Comparison of ENCODE assay signal across 13 cellular contexts in the genomic region with DNA sequence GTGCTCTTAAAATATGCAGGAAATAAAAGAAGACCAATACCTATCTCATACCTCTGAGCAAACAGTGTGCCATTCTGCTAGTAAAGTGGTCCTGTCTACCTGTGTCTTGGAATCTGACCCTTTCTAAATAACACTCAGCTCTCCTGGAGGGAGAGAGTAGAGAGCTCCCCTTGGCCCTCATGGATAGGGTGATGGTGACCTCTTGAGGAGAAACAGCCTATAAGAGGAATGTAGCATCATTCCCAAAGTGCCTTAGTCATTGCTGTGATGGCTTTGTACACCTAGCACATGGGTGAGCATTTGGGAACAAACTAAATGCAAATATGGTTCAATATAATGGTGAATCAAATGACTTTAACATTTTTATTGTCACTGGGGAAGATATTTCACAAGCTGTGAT. TPM values are rescaled to one million over a fixed set of nuclear protein-coding genes. Genes with fewer than 3 reads are reported as not detected.
A peak's percentile ranks its signal among the peaks of the same experiment; 100 is the strongest.
DNase-seq lines count a peak whose midpoint lies in the region; ATAC-seq and TF ChIP-seq lines count a peak whose summit lies in the region.
"Had no signal": no experiment of that assay in that cellular context is flagged by ENCODE, and none has a peak within 500 bp of the region (broad histone marks: within the 10 kb centered on the region; RNA-seq: fewer than 3 reads in every experiment).

No MANE protein-coding gene starts in this region.

- no peaks in the 10 kb centered on the region for H3K36me3 Mint-ChIP-seq in activated CD8-positive, alpha-beta T cell treated with anti-CD3 and anti-CD28 coated beads for 36 hours (ENCODE audit: low read depth)
- H3K36me3 Mint-ChIP-seq: CD14-positive monocyte had no signal

- no peaks in the 10 kb centered on the region for H3K4me1 Mint-ChIP-seq in activated CD8-positive, alpha-beta T cell treated with anti-CD3 and anti-CD28 coated beads for 36 hours (ENCODE audit: low read depth)
- H3K4me1 Mint-ChIP-seq: activated naive CD8-positive, alpha-beta T cell treated with anti-CD3 and anti-CD28 coated beads, Interleukin-2, amount 50 U/mL, for 24 hours; CD14-positive monocyte had no signal

- BruUV-seq in A673 (replicated peaks; lab: Mats Ljungman, UMichigan) (no TSS peak), PC-9 (replicated peaks; lab: Mats Ljungman, UMichigan) (no TSS peak)

- H2AFZ ChIP-seq in PC-9: no peak overlapping the region

- DNase-seq in A673 (ENCODE audit: low spot score): peak; percentile 1
- peak; percentile 19 for DNase-seq in EL
- no peak for DNase-seq in PC-9
- peak; percentile 26 for DNase-seq in hepatic stellate cell (ENCODE audit: low spot score)
- no peak for DNase-seq in activated CD8-positive, alpha-beta T cell treated with anti-CD3 and anti-CD28 coated beads for 36 hours
- DNase-seq in NCI-H187 treated with DMSO at 0.1 percent for 48 hours (lab: John Stamatoyannopoulos, UW): no peak
- no peak for DNase-seq in KG1 (lab: John Stamatoyannopoulos, UW)
- DNase-seq: activated naive CD8-positive, alpha-beta T cell treated with anti-CD3 and anti-CD28 coated beads, Interleukin-2, amount 50 U/mL, for 24 hours; retina; stimulated activated CD4-positive, alpha-beta T cell treated with anti-CD3 and anti-CD28 coated beads, Interleukin-4, amount 100 ng/mL, for 1 hour; stimulated activated naive CD8-positive, alpha-beta T cell treated with anti-CD3 and anti-CD28 coated beads, Interleukin-15, Interleukin-2, amounts not matched to agents 100 U/mL and 50 U/mL, for 24 hours had no signal

- H3K9me2 ChIP-seq in PC-9 (ENCODE audit: insufficient read depth): no peaks in the 10 kb centered on the region

- intact Hi-C loops in A673 (cut with micrococcal nuclease; ENCODE audit: unreplicated experiment) (loop anchor here (5.0 kb wide), 1 partner anchor 155 kb away; a partner anchor contains a TSS), PC-9 (cut with micrococcal nuclease; ENCODE audit: unreplicated experiment) (no loop called here)
- intact Hi-C loops in activated CD8-positive, alpha-beta T cell treated with anti-CD3 and anti-CD28 coated beads for 36 hours (cut with micrococcal nuclease): no loop called here

- no peak overlapping the region for H3K4me3 Mint-ChIP-seq in activated CD8-positive, alpha-beta T cell treated with anti-CD3 and anti-CD28 coated beads for 36 hours
- H3K4me3 Mint-ChIP-seq: activated naive CD8-positive, alpha-beta T cell treated with anti-CD3 and anti-CD28 coated beads, Interleukin-2, amount 50 U/mL, for 24 hours; CD14-positive monocyte had no signal

- TF ChIP-seq CTCF in A673 (conservative IDR thresholded peaks at IDR 0.05; ENCODE audit: low read depth, low read length): 0 out of 2 replicates have a peak, but pooled peaks have one; percentile 20
- TF ChIP-seq CTCF in PC-9 (conservative IDR thresholded peaks at IDR 0.05): 0 out of 2 replicates have a peak, but pooled peaks have one; percentile 14
- TF ChIP-seq CTCF in activated CD8-positive, alpha-beta T cell treated with anti-CD3 and anti-CD28 coated beads for 36 hours (IDR thresholded peaks at IDR 0.05): no peak

- no peaks in the 10 kb centered on the region for H3K9me3 ChIP-seq in A673 (ENCODE audit: low read depth, low read length, poor library complexity, severe bottlenecking)
- H3K9me3 ChIP-seq in PC-9 (ENCODE audit: insufficient read depth, low read depth): no peaks in the 10 kb centered on the region

- H3K27ac ChIP-seq in A673 (ENCODE audit: low read depth, low read length, poor library complexity, severe bottlenecking) (no peak overlapping the region), PC-9 (no peak overlapping the region)

- no peaks in the 10 kb centered on the region for H4K20me1 ChIP-seq in PC-9 (ENCODE audit: insufficient read depth)

- H3F3A ChIP-seq in PC-9 (ENCODE audit: insufficient read depth, low read depth): no peaks in the 10 kb centered on the region

- H3K4me1 ChIP-seq in A673 (ENCODE audit: insufficient read depth, low read length, poor library complexity, severe bottlenecking) (no peaks in the 10 kb centered on the region), PC-9 (replicated peaks; ENCODE audit: insufficient read depth) (no peaks in the 10 kb centered on the region)

- no peaks in the 10 kb centered on the region for H3K9me3 Mint-ChIP-seq in activated CD8-positive, alpha-beta T cell treated with anti-CD3 and anti-CD28 coated beads for 36 hours
- H3K9me3 Mint-ChIP-seq: activated naive CD8-positive, alpha-beta T cell treated with anti-CD3 and anti-CD28 coated beads, Interleukin-2, amount 50 U/mL, for 24 hours had no signal

- no peaks in the 10 kb centered on the region for H3K27me3 Mint-ChIP-seq in activated CD8-positive, alpha-beta T cell treated with anti-CD3 and anti-CD28 coated beads for 36 hours
- H3K27me3 Mint-ChIP-seq: activated naive CD8-positive, alpha-beta T cell treated with anti-CD3 and anti-CD28 coated beads, Interleukin-2, amount 50 U/mL, for 24 hours had no signal

- CTCF ChIA-PET in A673 (lab: Charles Lee) (no interaction called here), PC-9 (lab: Charles Lee) (no interaction called here)
- CTCF ChIA-PET in activated CD8-positive, alpha-beta T cell treated with anti-CD3 and anti-CD28 coated beads for 36 hours (lab: Charles Lee): no interaction called here

- H3K27me3 ChIP-seq in A673 (replicated peaks; ENCODE audit: insufficient read depth, low read depth, low read length, poor library complexity) (no peaks in the 10 kb centered on the region), PC-9 (ENCODE audit: insufficient read depth, low read depth) (no peaks in the 10 kb centered on the region)

- H3K36me3 ChIP-seq in A673 (ENCODE audit: insufficient read depth, low read length, poor library complexity, severe bottlenecking) (no peaks in the 10 kb centered on the region), PC-9 (ENCODE audit: low read depth) (no peaks in the 10 kb centered on the region)

- POLR2A ChIA-PET in A673 (lab: Charles Lee; ENCODE audit: low non-redundant PET) (no interaction called here), PC-9 (lab: Charles Lee; ENCODE audit: unreplicated experiment) (no interaction called here)
- POLR2A ChIA-PET in activated CD8-positive, alpha-beta T cell treated with anti-CD3 and anti-CD28 coated beads for 36 hours (lab: Charles Lee): no interaction called here

- no peak overlapping the region for H3K4me2 ChIP-seq in PC-9

- no peak overlapping the region for H3K27ac Mint-ChIP-seq in activated CD8-positive, alpha-beta T cell treated with anti-CD3 and anti-CD28 coated beads for 36 hours
- H3K27ac Mint-ChIP-seq: activated naive CD8-positive, alpha-beta T cell treated with anti-CD3 and anti-CD28 coated beads, Interleukin-2, amount 50 U/mL, for 24 hours had no signal

- H3K4me3 ChIP-seq in A673 (ENCODE audit: low read depth, low read length, poor library complexity, severe bottlenecking) (no peak overlapping the region), PC-9 (no peak overlapping the region)

- no peak for ATAC-seq in activated CD8-positive, alpha-beta T cell treated with anti-CD3 and anti-CD28 coated beads for 36 hours
- ATAC-seq in GM21737 (IDR thresholded peaks at IDR 0.05; ENCODE audit: unreplicated experiment): no peak
- ATAC-seq: activated naive CD8-positive, alpha-beta T cell treated with anti-CD3 and anti-CD28 coated beads, Interleukin-2, amount 50 U/mL, for 24 hours; stimulated activated naive CD8-positive, alpha-beta T cell treated with anti-CD3 and anti-CD28 coated beads, Interleukin-15, Interleukin-2, amounts not matched to agents 100 U/mL and 50 U/mL, for 24 hours had no signal

- H3K79me2 ChIP-seq in PC-9 (ENCODE audit: low read depth): no peaks in the 10 kb centered on the region

RNA-seq across cellular contexts. Expression of a gene that starts 10.0 kb away (rescaled TPM):
- total RNA-seq in A673 (2021) (not detected in 2 replicates), PC-9 (2021) (not detected in 2 replicates)
- total RNA-seq in activated CD8-positive, alpha-beta T cell treated with anti-CD3 and anti-CD28 coated beads for 36 hours: not detected

Comparison
In these comparisons a context has a peak if more than half of its experiments do, and no peak if none do; other contexts are left out.
1. DNase-seq: peak in A673 (single experiment), EL (single experiment) and hepatic stellate cell (single experiment); none in PC-9 (0 of 2), activated CD8-positive, alpha-beta T cell treated with anti-CD3 and anti-CD28 coated beads for 36 hours (single experiment), NCI-H187 treated with DMSO at 0.1 percent for 48 hours (single experiment) and KG1 (single experiment).